Comparison of ENCODE assay signal across 13 cellular contexts in genomic region chr6:7156666-7157278, GRCh38. TPM values are rescaled to one million over a fixed set of nuclear protein-coding genes. Genes with fewer than 3 reads are reported as not detected.
DNase-seq lines count a peak whose midpoint lies in the region; ATAC-seq and TF ChIP-seq lines count a peak whose summit lies in the region.
"Had no signal": no experiment of that assay in that cellular context is flagged by ENCODE, and none has a peak within 500 bp of the region (broad histone marks: within the 10 kb centered on the region; RNA-seq: fewer than 3 reads in every experiment).

No MANE protein-coding gene starts in this region.

- no peak overlapping the region for H2BK120ac ChIP-seq in mesenchymal stem cell (ENCODE audit: low read depth, low read length)

- H3K79me1 ChIP-seq in mesenchymal stem cell (replicated peaks; ENCODE audit: low read length, poor library complexity, severe bottlenecking), result peaks cover 24% of the 10 kb centered on the region

- H3K18ac ChIP-seq in mesenchymal stem cell (ENCODE audit: low read depth in 1 of 2, low read length in 2 of 2), result peak overlapping the region in 1 of 2 experiments; percentile 31

- H3K4me1 ChIP-seq in mesenchymal stem cell (ENCODE audit: control insufficient read depth, insufficient read depth, low read depth, low read length), result peaks cover 21% of the 10 kb centered on the region
- H3K4me1 ChIP-seq in HAP-1, result peaks cover 13% of the 10 kb centered on the region

- no peak overlapping the region for H3K4me2 ChIP-seq in mesenchymal stem cell (ENCODE audit: low read length, poor library complexity, severe bottlenecking)

- no peak overlapping the region for H2BK5ac ChIP-seq in mesenchymal stem cell (ENCODE audit: low read depth, low read length, poor library complexity, severe bottlenecking)

- H4K8ac ChIP-seq in mesenchymal stem cell (ENCODE audit: low read length), result no peak overlapping the region

- peak overlapping the region; percentile 61 for H3K9ac ChIP-seq in mesenchymal stem cell (ENCODE audit: low read length)

- intact Hi-C loops in CD4-positive, alpha-beta T cell (cut with DNase I, micrococcal nuclease), result loop anchor here in 1 of 2 experiments (5.0 kb wide), 1 partner anchor 41 kb away; no protein-coding TSS in a partner anchor

- H3K4me3 ChIP-seq in mesenchymal stem cell (ENCODE audit: insufficient read depth in 1 of 2, low read depth in 1 of 2, low read length in 2 of 2) (peak overlapping the region in 1 of 2 experiments; percentile 1), HAP-1 (no peak overlapping the region)
- H3K4me3 ChIP-seq: prostate gland had no signal

- ATAC-seq in stimulated activated naive CD8-positive, alpha-beta T cell treated with anti-CD3 and anti-CD28 coated beads, Interleukin-15, Interleukin-2, amounts not matched to agents 100 U/mL and 50 U/mL, for 24 hours, result no peak
- ATAC-seq in activated T-helper 17 cell treated with anti-CD3 and anti-CD28 coated beads, Interleukin-2, amount 50 U/mL, for 72 hours (replicated peaks), result no peak
- ATAC-seq in CD4-positive, alpha-beta T cell (ENCODE audit: poor library complexity), result no peak

- H3K4me1 Mint-ChIP-seq in stimulated activated naive CD8-positive, alpha-beta T cell treated with anti-CD3 and anti-CD28 coated beads, Interleukin-15, Interleukin-2, amounts not matched to agents 100 ng/mL and 50 ng/mL, for 24 hours (ENCODE audit: low read depth), result peaks cover 89% of the 10 kb centered on the region
- peaks cover 65% of the 10 kb centered on the region for H3K4me1 Mint-ChIP-seq in activated T-helper 17 cell treated with anti-CD3 and anti-CD28 coated beads, Interleukin-2, amount 50 U/mL, for 72 hours
- H3K4me1 Mint-ChIP-seq in CD4-positive, alpha-beta T cell (ENCODE audit: low read depth), result peaks cover 82% of the 10 kb centered on the region

- TF ChIP-seq CTCF in CD4-positive, alpha-beta T cell (IDR thresholded peaks at IDR 0.05), result no peak

- H3K36me3 ChIP-seq in mesenchymal stem cell (ENCODE audit: control insufficient read depth in 1 of 2, insufficient read depth in 2 of 2, low read depth in 1 of 2, low read length in 2 of 2), result peaks cover 4 to 6% of the 10 kb centered on the region in 2 experiments
- no peaks in the 10 kb centered on the region for H3K36me3 ChIP-seq in HAP-1 (replicated peaks)
- H3K36me3 ChIP-seq: prostate gland had no signal

- peak overlapping the region; percentile 10 for H2AK5ac ChIP-seq in mesenchymal stem cell (ENCODE audit: low read length, severe bottlenecking)

- H3K4me3 Mint-ChIP-seq in stimulated activated naive CD8-positive, alpha-beta T cell treated with anti-CD3 and anti-CD28 coated beads, Interleukin-15, Interleukin-2, amounts not matched to agents 100 ng/mL and 50 ng/mL, for 24 hours, result peak overlapping the region; percentile 26
- H3K4me3 Mint-ChIP-seq in activated T-helper 17 cell treated with anti-CD3 and anti-CD28 coated beads, Interleukin-2, amount 50 U/mL, for 72 hours, result peak overlapping the region; percentile 30
- no peak overlapping the region for H3K4me3 Mint-ChIP-seq in CD4-positive, alpha-beta T cell

- H3K9me3 ChIP-seq in mesenchymal stem cell (ENCODE audit: control insufficient read depth, low read length) (no peaks in the 10 kb centered on the region), HAP-1 (no peaks in the 10 kb centered on the region)
- no peaks in the 10 kb centered on the region for H3K9me3 ChIP-seq in CD4-positive, alpha-beta T cell (ENCODE audit: control insufficient read depth, low read length)
- H3K9me3 ChIP-seq: prostate gland had no signal

- H3K36me3 Mint-ChIP-seq in stimulated activated naive CD8-positive, alpha-beta T cell treated with anti-CD3 and anti-CD28 coated beads, Interleukin-15, Interleukin-2, amounts not matched to agents 100 ng/mL and 50 ng/mL, for 24 hours (ENCODE audit: low read depth), result peaks cover 27% of the 10 kb centered on the region
- peaks cover 8% of the 10 kb centered on the region for H3K36me3 Mint-ChIP-seq in activated T-helper 17 cell treated with anti-CD3 and anti-CD28 coated beads, Interleukin-2, amount 50 U/mL, for 72 hours (ENCODE audit: low read depth)
- H3K36me3 Mint-ChIP-seq in CD4-positive, alpha-beta T cell (ENCODE audit: low read depth), result peaks cover 5% of the 10 kb centered on the region

- H3K27me3 Mint-ChIP-seq in stimulated activated naive CD8-positive, alpha-beta T cell treated with anti-CD3 and anti-CD28 coated beads, Interleukin-15, Interleukin-2, amounts not matched to agents 100 ng/mL and 50 ng/mL, for 24 hours, result no peaks in the 10 kb centered on the region
- no peaks in the 10 kb centered on the region for H3K27me3 Mint-ChIP-seq in activated T-helper 17 cell treated with anti-CD3 and anti-CD28 coated beads, Interleukin-2, amount 50 U/mL, for 72 hours
- H3K27me3 Mint-ChIP-seq in CD4-positive, alpha-beta T cell, result no peaks in the 10 kb centered on the region

- POLR2A ChIA-PET in CD4-positive, alpha-beta T cell (lab: Charles Lee), result interaction anchor here (1.5 kb wide), 1 partner anchor 44 kb away, joined by 3 read pairs; no protein-coding TSS in a partner anchor

- H3K27me3 ChIP-seq in mesenchymal stem cell (ENCODE audit: control insufficient read depth in 1 of 2, insufficient read depth in 1 of 2, low read length in 2 of 2) (no peaks in the 10 kb centered on the region), HAP-1 (ENCODE audit: low read depth) (no peaks in the 10 kb centered on the region)
- no peaks in the 10 kb centered on the region for H3K27me3 ChIP-seq in CD4-positive, alpha-beta T cell (ENCODE audit: control insufficient read depth, insufficient read depth, low read length)

- in situ Hi-C loops in HAP-1 (cut with MboI; ENCODE audit: low sequenced_read_pairs), result no loop called here

- no peak overlapping the region for H3K23ac ChIP-seq in mesenchymal stem cell (ENCODE audit: low read length in 2 of 2)

- no peak overlapping the region for H3K4ac ChIP-seq in mesenchymal stem cell (ENCODE audit: low read depth in 1 of 2, low read length in 2 of 2)

- no peak for DNase-seq in stimulated activated naive CD8-positive, alpha-beta T cell treated with anti-CD3 and anti-CD28 coated beads, Interleukin-15, Interleukin-2, amounts not matched to agents 100 U/mL and 50 U/mL, for 24 hours
- DNase-seq in mesenchymal stem cell, result peak; percentile 49
- no peak for DNase-seq in NCI-H748 treated with DMSO at 0.1 percent for 48 hours (lab: John Stamatoyannopoulos, UW)
- DNase-seq in NCI-H526 (lab: John Stamatoyannopoulos, UW), result no peak
- DNase-seq in HAP-1 (ENCODE audit: low spot score in 2 of 2), result no peak
- DNase-seq in CD4-positive, alpha-beta T cell, result no peak
- DNase-seq: foreskin melanocyte, KBM-7, SHP77, substantia nigra had no signal

- no peak overlapping the region for H2BK15ac ChIP-seq in mesenchymal stem cell (ENCODE audit: low read depth, poor library complexity, severe bottlenecking)

- no peaks in the 10 kb centered on the region for H3K9me3 Mint-ChIP-seq in stimulated activated naive CD8-positive, alpha-beta T cell treated with anti-CD3 and anti-CD28 coated beads, Interleukin-15, Interleukin-2, amounts not matched to agents 100 ng/mL and 50 ng/mL, for 24 hours
- no peaks in the 10 kb centered on the region for H3K9me3 Mint-ChIP-seq in activated T-helper 17 cell treated with anti-CD3 and anti-CD28 coated beads, Interleukin-2, amount 50 U/mL, for 72 hours
- H3K9me3 Mint-ChIP-seq in CD4-positive, alpha-beta T cell, result no peaks in the 10 kb centered on the region

- WGBS in mesenchymal stem cell, result 33% methylated on average over 8 of the region's 11 CpGs

- H2BK12ac ChIP-seq in mesenchymal stem cell (ENCODE audit: low read length in 2 of 2), result no peak overlapping the region

- CTCF ChIA-PET in CD4-positive, alpha-beta T cell (lab: Charles Lee), result interaction anchor here (1.3 kb wide), 1 partner anchor 44 kb away, joined by 3 read pairs; no protein-coding TSS in a partner anchor

- no peak overlapping the region for H3K14ac ChIP-seq in mesenchymal stem cell (ENCODE audit: low read length in 2 of 2)

- H3K27ac Mint-ChIP-seq in stimulated activated naive CD8-positive, alpha-beta T cell treated with anti-CD3 and anti-CD28 coated beads, Interleukin-15, Interleukin-2, amounts not matched to agents 100 ng/mL and 50 ng/mL, for 24 hours, result no peak overlapping the region
- H3K27ac Mint-ChIP-seq in activated T-helper 17 cell treated with anti-CD3 and anti-CD28 coated beads, Interleukin-2, amount 50 U/mL, for 72 hours, result no peak overlapping the region
- H3K27ac Mint-ChIP-seq in CD4-positive, alpha-beta T cell, result no peak overlapping the region

- peak overlapping the region; percentile 3 for H3K27ac ChIP-seq in mesenchymal stem cell (ENCODE audit: low read length, poor library complexity, severe bottlenecking)
- H3K27ac ChIP-seq in CD4-positive, alpha-beta T cell (ENCODE audit: low read depth, low read length), result no peak overlapping the region

- no peak overlapping the region for H2AFZ ChIP-seq in mesenchymal stem cell (ENCODE audit: low read depth, low read length)

- H4K91ac ChIP-seq in mesenchymal stem cell (ENCODE audit: low read length), result no peak overlapping the region

RNA-seq across cellular contexts. Expression of gene RREB1, which starts 49.0 kb away (rescaled TPM):
- 10 to 100 TPM; 14.8 to 21.9 TPM for total RNA-seq in activated T-helper 17 cell treated with anti-CD3 and anti-CD28 coated beads, Interleukin-2, amount 50 U/mL, for 72 hours
- polyA plus RNA-seq in mesenchymal stem cell (2013, experiment 1 of 2), result 12.3 TPM
- 11.2 TPM for polyA plus RNA-seq in mesenchymal stem cell (2013, experiment 2 of 2)
- total RNA-seq in CD4-positive, alpha-beta T cell, result 10 to 100 TPM; 56.5 to 60.0 TPM
